20 cellular contexts compared by ENCODE assay signal in genomic region chr1:93623875-93624274, GRCh38. TPM values are rescaled to one million over a fixed set of nuclear protein-coding genes. Genes with fewer than 3 reads are reported as not detected.
DNase-seq lines count a peak whose midpoint lies in the region; ATAC-seq, FAIRE-seq and TF ChIP-seq lines count a peak whose summit lies in the region.
"Had no signal": no experiment of that assay in that cellular context is flagged by ENCODE, and none has a peak within 500 bp of the region (broad histone marks: within the 10 kb centered on the region; RNA-seq: fewer than 3 reads in every experiment).

No MANE protein-coding gene starts in this region.

- peaks cover 15% of the 10 kb centered on the region for H3K4me1 Mint-ChIP-seq in progenitor cell of endocrine pancreas (ENCODE audit: low read depth)

- in situ Hi-C loops in mammary epithelial cell (cut with MboI; ENCODE audit: low sequenced_read_pairs in 2 of 2): loop anchor here in 1 of 2 donors (10.0 kb wide), 1 partner anchor 201 kb away; no protein-coding TSS in a partner anchor

- no TSS peak for BruUV-seq in mammary epithelial cell (replicated peaks; lab: Mats Ljungman, UMichigan)

- no peak for TF ChIP-seq EP300 in A549 (IDR thresholded peaks at IDR 0.05)

- H3K27ac ChIP-seq in A549 (peak overlapping the region; percentile 52 to 60; a peak in 3 of 6 replicates), mammary epithelial cell (ENCODE audit: insufficient read depth, low read depth, low read length) (peak overlapping the region; percentile 68)
- H3K27ac ChIP-seq: SJCRH30 had no signal

- FAIRE-seq in A549 (lab: Jason Lieb, UNC) (no peak), HTR-8/SVneo (lab: Jason Lieb, UNC) (peak; percentile 28)

- no peaks in the 10 kb centered on the region for H3K9me3 ChIP-seq in A549
- H3K9me3 ChIP-seq in mammary epithelial cell (replicated peaks; ENCODE audit: insufficient read depth, low read length): peaks cover 3% of the 10 kb centered on the region
- H3K9me3 ChIP-seq: SJCRH30, transverse colon had no signal

- ATAC-seq in A549 (peak; percentile 45 to 49; a peak in 3 of 6 replicates), GM19328 (IDR thresholded peaks at IDR 0.05; ENCODE audit: unreplicated experiment) (no peak)
- ATAC-seq in activated naive CD4-positive, alpha-beta T cell treated with anti-CD3 and anti-CD28 coated beads, Interleukin-2, amount 50 U/mL, for 72 hours: no peak
- ATAC-seq: left colon, WTC11 had no signal

- DNase-seq in A549 (ENCODE audit: low read depth in 1 of 2, low spot score in 1 of 2) (no peak), HTR-8/SVneo (ENCODE audit: insufficient read length, low spot score) (peak; percentile 36), mammary epithelial cell (peak; percentile 70), kidney epithelial cell (ENCODE audit: low read depth) (peak; percentile 44), progenitor cell of endocrine pancreas (ENCODE audit: low spot score, unreplicated experiment) (no peak)
- DNase-seq in activated naive CD4-positive, alpha-beta T cell treated with anti-CD3 and anti-CD28 coated beads, Interleukin-2, amount 50 U/mL, for 72 hours (ENCODE audit: low spot score in 2 of 2): no peak
- no peak for DNase-seq in activated CD4-positive, alpha-beta T cell treated with anti-CD3 and anti-CD28 coated beads for 1 hour
- DNase-seq: activated CD8-positive, alpha-beta memory T cell treated with anti-CD3 and anti-CD28 coated beads, Interleukin-2, amount 50 U/mL, for 4 hours; activated naive CD8-positive, alpha-beta T cell treated with anti-CD3 and anti-CD28 coated beads, Interleukin-2, amount 10 ng/mL, durations not matched to agents 7 days and 5 days; H7; left colon; NCI-H1436 treated with DMSO at 0.1 percent for 48 hours; NCI-H69; nephron progenitor cell; SJCRH30; stimulated activated CD4-positive, alpha-beta T cell treated with anti-CD3 and anti-CD28 coated beads, Interleukin-12 subunit alpha, Interleukin-12 subunit beta, amount 100 ng/mL, for 4 hours; transverse colon had no signal

- no peak for TF ChIP-seq POLR2A in A549 (IDR thresholded peaks at IDR 0.05; ENCODE audit: low read length)

- CTCF ChIA-PET in A549 (lab: Yijun Ruan, JAX): interaction anchor here (11.5 kb wide), 1 partner anchor 192 kb away, joined by 236 read pairs; no protein-coding TSS in a partner anchor
- CTCF ChIA-PET in mammary epithelial cell (lab: Charles Lee; ENCODE audit: low non-redundant PET): no interaction called here

- H3K27me3 ChIP-seq in mammary epithelial cell (ENCODE audit: insufficient read depth, low read length) (no peaks in the 10 kb centered on the region), kidney epithelial cell (ENCODE audit: control insufficient read depth, insufficient read depth, low read length) (no peaks in the 10 kb centered on the region)
- H3K27me3 ChIP-seq: SJCRH30, transverse colon had no signal

- no peak overlapping the region for H3K4me3 Mint-ChIP-seq in progenitor cell of endocrine pancreas (ENCODE audit: low read depth)
- H3K4me3 Mint-ChIP-seq: activated naive CD8-positive, alpha-beta T cell treated with anti-CD3 and anti-CD28 coated beads, Interleukin-2, amount 10 ng/mL, durations not matched to agents 7 days and 5 days; dendritic cell treated with granulocyte-macrophage colony-stimulating factor and Interleukin-4, amounts not matched to agents 40 ng/mL and 50 ng/mL, for 4 days; nephron progenitor cell; WTC11 had no signal

- no peaks in the 10 kb centered on the region for H3K36me3 Mint-ChIP-seq in activated naive CD4-positive, alpha-beta T cell treated with anti-CD3 and anti-CD28 coated beads, Interleukin-2, amount 50 U/mL, for 72 hours
- H3K36me3 Mint-ChIP-seq in progenitor cell of endocrine pancreas (ENCODE audit: insufficient read depth): no peaks in the 10 kb centered on the region
- H3K36me3 Mint-ChIP-seq: activated naive CD8-positive, alpha-beta T cell treated with anti-CD3 and anti-CD28 coated beads, Interleukin-2, amount 10 ng/mL, durations not matched to agents 7 days and 5 days; WTC11 had no signal

- intact Hi-C loops in mammary epithelial cell (cut with micrococcal nuclease): loop anchor here (2.0 kb wide), 1 partner anchor 39 kb away; no protein-coding TSS in a partner anchor

- dilution Hi-C loops in mammary epithelial cell (cut with HindIII; ENCODE audit: low sequenced_read_pairs): loop anchor here (5.0 kb wide), 1 partner anchor 42 kb away; no protein-coding TSS in a partner anchor

- H2AFZ ChIP-seq in mammary epithelial cell (ENCODE audit: low read depth, low read length): no peak overlapping the region

- no peak for TF ChIP-seq CTCF in A549 (IDR thresholded peaks at IDR 0.05)
- peak in 1 of 2 donors; percentile 6 for TF ChIP-seq CTCF in mammary epithelial cell (conservative IDR thresholded peaks at IDR 0.05 in 1 of 2, IDR thresholded peaks at IDR 0.05 in 1 of 2; ENCODE audit: extremely low read depth in 1 of 2, insufficient read depth in 1 of 2, low read depth in 1 of 2, low read length in 2 of 2)
- no peak for TF ChIP-seq CTCF in kidney epithelial cell (IDR thresholded peaks at IDR 0.05; ENCODE audit: insufficient read depth, low read length, poor library complexity, severe bottlenecking)
- no peak for TF ChIP-seq CTCF in progenitor cell of endocrine pancreas (IDR thresholded peaks at IDR 0.05; ENCODE audit: unreplicated experiment)

- no peak overlapping the region for H3K9ac ChIP-seq in mammary epithelial cell (ENCODE audit: insufficient read depth, low read length)

- H3K36me3 ChIP-seq in mammary epithelial cell (ENCODE audit: insufficient read depth, low read length): peaks cover 12% of the 10 kb centered on the region
- H3K36me3 ChIP-seq in kidney epithelial cell (ENCODE audit: control insufficient read depth, insufficient read depth, low read length): no peaks in the 10 kb centered on the region
- H3K36me3 ChIP-seq: transverse colon had no signal

- peaks cover 2% of the 10 kb centered on the region for H4K20me1 ChIP-seq in mammary epithelial cell (ENCODE audit: insufficient read depth, low read length)

- H3K27me3 Mint-ChIP-seq in progenitor cell of endocrine pancreas: no peaks in the 10 kb centered on the region
- H3K27me3 Mint-ChIP-seq: activated naive CD8-positive, alpha-beta T cell treated with anti-CD3 and anti-CD28 coated beads, Interleukin-2, amount 10 ng/mL, durations not matched to agents 7 days and 5 days; dendritic cell treated with granulocyte-macrophage colony-stimulating factor and Interleukin-4, amounts not matched to agents 40 ng/mL and 50 ng/mL, for 4 days had no signal

- no peak overlapping the region for H3K27ac Mint-ChIP-seq in activated naive CD4-positive, alpha-beta T cell treated with anti-CD3 and anti-CD28 coated beads, Interleukin-2, amount 50 U/mL, for 72 hours
- no peak overlapping the region for H3K27ac Mint-ChIP-seq in progenitor cell of endocrine pancreas
- H3K27ac Mint-ChIP-seq: activated naive CD8-positive, alpha-beta T cell treated with anti-CD3 and anti-CD28 coated beads, Interleukin-2, amount 10 ng/mL, durations not matched to agents 7 days and 5 days; dendritic cell treated with granulocyte-macrophage colony-stimulating factor and Interleukin-4, amounts not matched to agents 40 ng/mL and 50 ng/mL, for 4 days; nephron progenitor cell; WTC11 had no signal

- H3K4me3 ChIP-seq in A549 (no peak overlapping the region), mammary epithelial cell (replicated peaks in 1 of 3; ENCODE audit: insufficient read depth in 1 of 3, low read depth in 2 of 3, low read length in 3 of 3) (no peak overlapping the region), kidney epithelial cell (ENCODE audit: low read depth, low read length) (no peak overlapping the region)
- H3K4me3 ChIP-seq: SJCRH30, transverse colon had no signal

- peaks cover 100% of the 10 kb centered on the region for H3K79me2 ChIP-seq in mammary epithelial cell (ENCODE audit: insufficient read depth, low read length)

- 0% methylated on average over 1 of the region's 1 CpG for WGBS in A549 (ENCODE audit: missing lambda C conversion rate)
- 0% methylated on average over 1 of the region's 1 CpG for WGBS in mammary epithelial cell (ENCODE audit: low coverage, missing lambda C conversion rate)

- TF ChIP-seq RAD21 in A549 (conservative IDR thresholded peaks at IDR 0.05 in 1 of 2, IDR thresholded peaks at IDR 0.05 in 1 of 2): no peak

- H3K9me3 Mint-ChIP-seq in activated naive CD4-positive, alpha-beta T cell treated with anti-CD3 and anti-CD28 coated beads, Interleukin-2, amount 50 U/mL, for 72 hours: no peaks in the 10 kb centered on the region
- no peaks in the 10 kb centered on the region for H3K9me3 Mint-ChIP-seq in progenitor cell of endocrine pancreas (ENCODE audit: low read depth)
- H3K9me3 Mint-ChIP-seq: activated naive CD8-positive, alpha-beta T cell treated with anti-CD3 and anti-CD28 coated beads, Interleukin-2, amount 10 ng/mL, durations not matched to agents 7 days and 5 days; dendritic cell treated with granulocyte-macrophage colony-stimulating factor and Interleukin-4, amounts not matched to agents 40 ng/mL and 50 ng/mL, for 4 days; nephron progenitor cell; WTC11 had no signal

- H3K4me2 ChIP-seq in A549: peak overlapping the region; percentile 7
- H3K4me2 ChIP-seq in mammary epithelial cell (ENCODE audit: insufficient read depth, low read depth, low read length): peak overlapping the region; percentile 21

- H3K4me1 ChIP-seq in A549 (peaks cover 100% of the 10 kb centered on the region), mammary epithelial cell (ENCODE audit: insufficient read depth, low read length) (peaks cover 91% of the 10 kb centered on the region)

- POLR2A ChIA-PET in A549 (lab: Yijun Ruan, JAX): no interaction called here

TF ChIP-seq in A549, 52 proteins besides CTCF, POLR2A, EP300 and RAD21:
- TF ChIP-seq HOXB5 (CRISPR knock-in tag; IDR thresholded peaks at IDR 0.05): no peak

RNA-seq across cellular contexts. Expression of gene BCAR3, which starts 57.8 kb away (rescaled TPM):
- polyA plus RNA-seq in A549 (2011; rRNA removed): 31.6 and 32.1 TPM in 2 replicates
- polyA plus RNA-seq in A549 (2012; cell fraction: cytosol; rRNA removed): 28.6 and 37.0 TPM in 2 replicates
- polyA plus RNA-seq in A549 (2012; cell fraction: nucleus; rRNA removed): 40.5 and 50.4 TPM in 2 replicates
- polyA plus RNA-seq in A549 (2017; fragmentation: RNase III; extraction: RNeasy Plus Mini Kit Qiagen cat#74134 plus additional on column Dnase treatment): 29.8 to 35.8 TPM (median 33.4 TPM) in 3 replicates
- polyA minus RNA-seq in A549 (2011; rRNA and poly(A)+ RNA removed): 27.5 and 30.0 TPM in 2 replicates
- total RNA-seq in mammary epithelial cell: 100 to 1,000 TPM in 1 of 2 donors, 10 to 100 TPM in 1; 93.0 to 171 TPM
- 123 TPM for polyA plus RNA-seq in mammary epithelial cell
- 185 TPM for polyA minus RNA-seq in mammary epithelial cell
- total RNA-seq in kidney epithelial cell: 93.3 and 109 TPM in 2 replicates
- total RNA-seq in activated naive CD4-positive, alpha-beta T cell treated with anti-CD3 and anti-CD28 coated beads, Interleukin-2, amount 50 U/mL, for 72 hours: under 1 TPM; 0.25 to 0.72 TPM
- 7.1 and 10.5 TPM in 2 replicates for total RNA-seq in progenitor cell of endocrine pancreas

Comparison
In these comparisons a context has a peak if more than half of its experiments do, and no peak if none do; other contexts are left out.
1. ATAC-seq: peak in A549 (2 of 2); none in activated naive CD4-positive, alpha-beta T cell treated with anti-CD3 and anti-CD28 coated beads, Interleukin-2, amount 50 U/mL, for 72 hours (0 of 2) and GM19328 (single experiment).
2. DNase-seq: peak in HTR-8/SVneo (single experiment), mammary epithelial cell (single experiment) and kidney epithelial cell (single experiment); none in A549 (0 of 2), activated naive CD4-positive, alpha-beta T cell treated with anti-CD3 and anti-CD28 coated beads, Interleukin-2, amount 50 U/mL, for 72 hours (0 of 2), activated CD4-positive, alpha-beta T cell treated with anti-CD3 and anti-CD28 coated beads for 1 hour (single experiment) and progenitor cell of endocrine pancreas (single experiment).